In the genomic region with DNA sequence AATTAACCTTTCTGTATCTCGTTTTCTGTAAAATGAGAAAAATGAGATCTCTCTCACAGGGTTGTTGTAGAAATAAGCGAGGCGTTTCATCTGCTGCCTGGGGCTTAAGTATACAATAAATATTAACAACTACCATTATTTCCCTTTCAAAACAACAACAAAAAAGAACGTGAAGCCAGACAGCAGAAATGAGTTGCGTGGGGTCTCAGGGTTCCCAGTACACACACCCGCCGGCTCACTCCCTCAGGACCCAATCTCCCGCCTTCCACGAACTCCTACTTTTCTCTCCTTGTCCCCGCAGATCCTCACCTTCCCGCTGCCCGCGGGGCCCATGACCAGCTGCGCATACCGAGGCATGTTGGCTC, we compare ENCODE assay signal across 8 cellular contexts. TPM values are rescaled to one million over a fixed set of nuclear protein-coding genes. Genes with fewer than 3 reads are reported as not detected.
A peak's percentile ranks its signal among the peaks of the same experiment; 100 is the strongest.
DNase-seq lines count a peak whose midpoint lies in the region; ATAC-seq, FAIRE-seq and TF ChIP-seq lines count a peak whose summit lies in the region.

No MANE protein-coding gene starts in this region.

- peaks cover 12% of the 10 kb centered on the region for H3K36me3 ChIP-seq in BE2C
- peaks cover 5% of the 10 kb centered on the region for H3K36me3 ChIP-seq in ectodermal cell (ENCODE audit: control insufficient read depth, insufficient read depth, low read length)

- DNase-seq in BE2C: no peak
- no peak for DNase-seq in NB4 (ENCODE audit: low read depth)
- DNase-seq in nephron progenitor cell: no peak
- DNase-seq in GM10266 (ENCODE audit: extremely low spot score): no peak
- DNase-seq in GM12891 (ENCODE audit: insufficient read length, low spot score): no peak
- DNase-seq in NCI-H2029 (lab: John Stamatoyannopoulos, UW): no peak

- peaks cover 42% of the 10 kb centered on the region for H3K36me3 Mint-ChIP-seq in nephron progenitor cell (ENCODE audit: low read depth)

- TF ChIP-seq POLR2A in NB4 (IDR thresholded peaks at IDR 0.05; ENCODE audit: extremely low read depth, insufficient read length): no peak
- TF ChIP-seq POLR2A in GM12891 (IDR thresholded peaks at IDR 0.05; ENCODE audit: low read depth, low read length): no peak; the same call in 1 of the 2 replicates

- H3K27me3 Mint-ChIP-seq in nephron progenitor cell (ENCODE audit: low read depth, poor library complexity): peaks cover 3% of the 10 kb centered on the region

- 0% methylated on average over 12 to 15 of the region's 15 CpGs for WGBS in ectodermal cell, 2 experiments

- no peak overlapping the region for H3K27ac ChIP-seq in ectodermal cell (ENCODE audit: insufficient read depth, low read depth, low read length, poor library complexity, severe bottlenecking)

- FAIRE-seq in GM12891 (lab: Jason Lieb, UNC): no peak

- no peak for TF ChIP-seq CTCF in BE2C (IDR thresholded peaks at IDR 0.05; ENCODE audit: low read depth, low read length)
- TF ChIP-seq CTCF in NB4 (IDR thresholded peaks at IDR 0.05; ENCODE audit: low read depth, low read length): no peak
- TF ChIP-seq CTCF in nephron progenitor cell (IDR thresholded peaks at IDR 0.05): no peak
- no peak for TF ChIP-seq CTCF in GM10266 (IDR thresholded peaks at IDR 0.05; ENCODE audit: control insufficient read depth, insufficient read depth, low read depth, missing control alignments)

- peak overlapping the region; percentile 92 for H3K4me3 ChIP-seq in BE2C (ENCODE audit: low read depth, low read length)
- H3K4me3 ChIP-seq in NB4 (ENCODE audit: low read depth, low read length): peak overlapping the region; percentile 79
- peak overlapping the region; percentile 80 for H3K4me3 ChIP-seq in ectodermal cell (ENCODE audit: insufficient read depth, low read depth, low read length)

- no peaks in the 10 kb centered on the region for H3K9me3 Mint-ChIP-seq in nephron progenitor cell

- H3K4me1 Mint-ChIP-seq in nephron progenitor cell: peaks cover 32% of the 10 kb centered on the region

- no peak for ATAC-seq in HG02678 (IDR thresholded peaks at IDR 0.05; ENCODE audit: unreplicated experiment)

- H3K9me3 ChIP-seq in BE2C: no peaks in the 10 kb centered on the region
- H3K9me3 ChIP-seq in ectodermal cell (ENCODE audit: control insufficient read depth, low read length): no peaks in the 10 kb centered on the region

- peak overlapping the region; percentile 97 for H3K27ac Mint-ChIP-seq in nephron progenitor cell

- H3K27me3 ChIP-seq in BE2C: no peaks in the 10 kb centered on the region
- no peaks in the 10 kb centered on the region for H3K27me3 ChIP-seq in ectodermal cell (ENCODE audit: control insufficient read depth, insufficient read depth, low read length, poor library complexity, severe bottlenecking)

- H3K4me1 ChIP-seq in BE2C (no peaks in the 10 kb centered on the region), ectodermal cell (ENCODE audit: control insufficient read depth, insufficient read depth, low read length) (no peaks in the 10 kb centered on the region)

- peak overlapping the region; percentile 98 for H3K4me3 Mint-ChIP-seq in nephron progenitor cell

TF ChIP-seq in GM12891, 5 proteins besides CTCF, POLR2A, EP300 and RAD21:
- TF ChIP-seq POLR2AphosphoS5 (IDR thresholded peaks at IDR 0.05; ENCODE audit: low read depth, low read length) (no peak), TAF1 (IDR thresholded peaks at IDR 0.05; ENCODE audit: low read depth, low read length) (no peak), POU2F2 (IDR thresholded peaks at IDR 0.05; ENCODE audit: low read depth, low read length) (no peak), PAX5 (IDR thresholded peaks at IDR 0.05; ENCODE audit: insufficient read depth, low read length, severe bottlenecking) (no peak), SPI1 (IDR thresholded peaks at IDR 0.05; ENCODE audit: low read depth, low read length) (no peak)

RNA-seq across cellular contexts. Expression of a gene that starts 0.2 kb away (rescaled TPM):
- polyA plus RNA-seq in BE2C (2012; ENCODE audit: insufficient read depth, insufficient read length, low read depth): 45.2 TPM
- 34.6 TPM for polyA plus RNA-seq in ectodermal cell (2013, experiment 1 of 4)
- polyA plus RNA-seq in ectodermal cell (2013, experiment 2 of 4): 32.7 TPM
- polyA plus RNA-seq in ectodermal cell (2013, experiment 3 of 4): 33.5 TPM
- 33.0 TPM for polyA plus RNA-seq in ectodermal cell (2013, experiment 4 of 4)
- polyA plus RNA-seq in GM12891 (2012; ENCODE audit: low read depth, missing spikeins): 30.4 TPM

RNA-seq across cellular contexts. Expression of a gene that starts 0.8 kb away (rescaled TPM):
- 21.5 TPM for polyA plus RNA-seq in BE2C (2012; ENCODE audit: insufficient read depth, insufficient read length, low read depth)
- 39.6 TPM for polyA plus RNA-seq in ectodermal cell (2013, experiment 1 of 4)
- polyA plus RNA-seq in ectodermal cell (2013, experiment 2 of 4): 31.9 TPM
- 31.3 TPM for polyA plus RNA-seq in ectodermal cell (2013, experiment 3 of 4)
- 31.0 TPM for polyA plus RNA-seq in ectodermal cell (2013, experiment 4 of 4)
- polyA plus RNA-seq in GM12891 (2012; ENCODE audit: low read depth, missing spikeins): 31.6 TPM

RNA-seq across cellular contexts. Expression of a gene that starts 17.7 kb away (rescaled TPM):
- 147 TPM for polyA plus RNA-seq in BE2C (2012; ENCODE audit: insufficient read depth, insufficient read length, low read depth)
- 223 TPM for polyA plus RNA-seq in ectodermal cell (2013, experiment 1 of 4)
- polyA plus RNA-seq in ectodermal cell (2013, experiment 2 of 4): 221 TPM
- 241 TPM for polyA plus RNA-seq in ectodermal cell (2013, experiment 3 of 4)
- polyA plus RNA-seq in ectodermal cell (2013, experiment 4 of 4): 258 TPM
- polyA plus RNA-seq in GM12891 (2012; ENCODE audit: low read depth, missing spikeins): 332 TPM

RNA-seq across cellular contexts. Expression of a gene that starts 34.1 kb away (rescaled TPM):
- polyA plus RNA-seq in BE2C (2012; ENCODE audit: insufficient read depth, insufficient read length, low read depth): 50.9 TPM
- polyA plus RNA-seq in ectodermal cell (2013, experiment 1 of 4): 68.3 TPM
- 85.2 TPM for polyA plus RNA-seq in ectodermal cell (2013, experiment 2 of 4)
- 76.7 TPM for polyA plus RNA-seq in ectodermal cell (2013, experiment 3 of 4)
- 75.9 TPM for polyA plus RNA-seq in ectodermal cell (2013, experiment 4 of 4)
- polyA plus RNA-seq in GM12891 (2012; ENCODE audit: low read depth, missing spikeins): 113 TPM

RNA-seq across cellular contexts. Expression of a gene that starts 34.3 kb away (rescaled TPM):
- polyA plus RNA-seq in BE2C (2012; ENCODE audit: insufficient read depth, insufficient read length, low read depth): 0.22 TPM
- not detected for polyA plus RNA-seq in ectodermal cell (2013, experiment 1 of 4)
- polyA plus RNA-seq in ectodermal cell (2013, experiment 2 of 4): 0.12 TPM
- 0.21 TPM for polyA plus RNA-seq in ectodermal cell (2013, experiment 3 of 4)
- 0.32 TPM for polyA plus RNA-seq in ectodermal cell (2013, experiment 4 of 4)
- polyA plus RNA-seq in GM12891 (2012; ENCODE audit: low read depth, missing spikeins): 0.32 TPM
